Comparison of ENCODE assay signal across 13 cellular contexts in the genomic region with DNA sequence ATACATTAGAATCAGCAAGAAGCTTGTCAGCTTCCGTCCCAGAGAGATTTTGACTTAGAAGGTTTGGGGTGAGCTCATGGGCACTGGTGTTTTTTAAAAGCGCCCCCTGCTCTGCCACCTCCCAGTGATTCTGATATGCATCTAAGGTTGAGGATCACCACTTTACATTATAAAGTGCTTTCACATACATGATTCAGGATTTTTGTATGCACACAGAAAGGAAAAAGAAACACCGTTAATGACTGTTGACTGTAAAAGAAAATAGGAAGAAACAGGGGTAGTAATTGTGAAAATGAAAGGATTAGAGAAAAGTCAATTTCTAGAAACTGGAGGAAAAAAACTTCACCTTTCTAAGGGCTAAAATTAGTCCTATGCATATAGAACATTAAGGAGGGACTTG.
A peak's percentile ranks its signal among the peaks of the same experiment; 100 is the strongest.
DNase-seq lines count a peak whose midpoint lies in the region; ATAC-seq lines count a peak whose summit lies in the region.
"Had no signal": no experiment of that assay in that cellular context is flagged by ENCODE, and none has a peak within 500 bp of the region (broad histone marks: within the 10 kb centered on the region; RNA-seq: fewer than 3 reads in every experiment).

No MANE protein-coding gene starts in this region.

- H3K36me3 Mint-ChIP-seq in central memory CD8-positive, alpha-beta T cell (ENCODE audit: insufficient read depth): no peaks in the 10 kb centered on the region

- peak; percentile 24 for DNase-seq in activated CD4-positive, alpha-beta T cell treated with anti-CD3 and anti-CD28 coated beads for 48 hours
- DNase-seq in activated CD4-positive, alpha-beta T cell treated with anti-CD3 and anti-CD28 coated beads for 4 hours: no peak
- DNase-seq in central memory CD8-positive, alpha-beta T cell (ENCODE audit: low spot score in 2 of 2): no peak
- DNase-seq in NCI-H2081 (lab: John Stamatoyannopoulos, UW) (no peak), HAP-1 (ENCODE audit: low spot score in 2 of 2) (no peak), NCI-H2227 (lab: John Stamatoyannopoulos, UW; ENCODE audit: unreplicated experiment) (no peak)
- DNase-seq: dermis blood vessel endothelial cell, mucosa of descending colon, NCI-H1092, NCI-H524 treated with DMSO at 0.1 percent for 48 hours had no signal

- no peak overlapping the region for H3K4me3 Mint-ChIP-seq in central memory CD8-positive, alpha-beta T cell

- in situ Hi-C loops in HAP-1 (cut with MboI; ENCODE audit: low sequenced_read_pairs): no loop called here

- peak overlapping the region; percentile 87 for H3K27ac Mint-ChIP-seq in central memory CD8-positive, alpha-beta T cell (ENCODE audit: low read depth)

- H3K4me1 ChIP-seq in HAP-1: no peaks in the 10 kb centered on the region

- no peak overlapping the region for H3K4me3 ChIP-seq in HAP-1
- H3K4me3 ChIP-seq: mucosa of descending colon had no signal

- no peaks in the 10 kb centered on the region for H3K27me3 ChIP-seq in HAP-1 (ENCODE audit: low read depth)

- H3K4me1 Mint-ChIP-seq in central memory CD8-positive, alpha-beta T cell: peaks cover 44% of the 10 kb centered on the region

- ATAC-seq in GM21528 (IDR thresholded peaks at IDR 0.05; ENCODE audit: low FRiP score, unreplicated experiment) (peak; percentile 61), HG03432 (IDR thresholded peaks at IDR 0.05; ENCODE audit: unreplicated experiment) (peak; percentile 73)
- no peak for ATAC-seq in central memory CD8-positive, alpha-beta T cell (replicated peaks; ENCODE audit: extremely low read depth, poor library complexity, severe bottlenecking)
- ATAC-seq: HCT116, mucosa of descending colon had no signal

- no peaks in the 10 kb centered on the region for H3K9me3 ChIP-seq in HAP-1
- H3K9me3 ChIP-seq: mucosa of descending colon had no signal

- H3K9me3 Mint-ChIP-seq in central memory CD8-positive, alpha-beta T cell: no peaks in the 10 kb centered on the region

- H3K36me3 ChIP-seq in HAP-1 (replicated peaks): no peaks in the 10 kb centered on the region

- no peaks in the 10 kb centered on the region for H3K27me3 Mint-ChIP-seq in central memory CD8-positive, alpha-beta T cell
